24 cellular contexts compared by ENCODE assay signal in the genomic region with DNA sequence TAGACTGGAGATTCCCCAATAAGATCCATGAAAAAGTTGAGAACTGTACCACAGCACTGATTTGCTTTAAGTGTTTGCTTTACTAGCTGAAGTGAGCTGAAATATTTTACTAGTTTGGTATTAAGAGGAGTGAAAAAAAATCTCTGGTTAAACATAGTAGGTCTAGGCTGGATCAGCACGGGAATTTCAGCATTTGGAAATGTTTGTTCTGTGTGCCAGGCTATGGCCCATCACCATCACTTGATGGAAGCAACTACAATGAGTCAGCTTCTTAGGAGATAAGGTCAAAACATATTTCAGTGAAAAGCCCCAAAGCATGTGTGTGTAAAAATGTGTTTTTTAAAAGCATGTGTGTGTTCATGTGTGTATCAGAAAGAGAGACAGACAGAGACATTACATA.
"Had no signal": no experiment of that assay in that cellular context is flagged by ENCODE, and none has a peak within 500 bp of the region (broad histone marks: within the 10 kb centered on the region; RNA-seq: fewer than 3 reads in every experiment).

No MANE protein-coding gene starts in this region.

- H3K4me3 Mint-ChIP-seq: activated CD4-positive, alpha-beta memory T cell treated with anti-CD3 and anti-CD28 coated beads, Interleukin-2, amount 10 ng/mL, durations not matched to agents 7 days and 5 days; activated CD8-positive, alpha-beta memory T cell treated with anti-CD3 and anti-CD28 coated beads, Interleukin-2, amount 10 ng/mL, durations not matched to agents 7 days and 5 days; activated naive CD8-positive, alpha-beta T cell treated with anti-CD3 and anti-CD28 coated beads, Interleukin-2, amount 10 ng/mL, durations not matched to agents 7 days and 5 days; activated T-helper 17 cell treated with anti-CD3 and anti-CD28 coated beads, Interleukin-2, amount 50 U/mL, for 72 hours; natural killer cell; stimulated activated naive B cell treated with anti-CD40 and anti-IgM and Interleukin-4, amounts not matched to agents 10 μg/mL and 1 μg/mL and 100 μg/mL, for 72 hours; T-cell had no signal

- H3K36me3 ChIP-seq: neutrophil had no signal

- H3K27me3 Mint-ChIP-seq: activated CD4-positive, alpha-beta memory T cell treated with anti-CD3 and anti-CD28 coated beads, Interleukin-2, amount 10 ng/mL, durations not matched to agents 7 days and 5 days; activated CD8-positive, alpha-beta memory T cell treated with anti-CD3 and anti-CD28 coated beads, Interleukin-2, amount 10 ng/mL, durations not matched to agents 7 days and 5 days; activated naive CD8-positive, alpha-beta T cell treated with anti-CD3 and anti-CD28 coated beads, Interleukin-2, amount 10 ng/mL, durations not matched to agents 7 days and 5 days; activated T-helper 17 cell treated with anti-CD3 and anti-CD28 coated beads, Interleukin-2, amount 50 U/mL, for 72 hours; stimulated activated naive B cell treated with anti-CD40 and anti-IgM and Interleukin-4, amounts not matched to agents 10 μg/mL and 1 μg/mL and 100 μg/mL, for 72 hours; T-cell had no signal

- H3K4me1 Mint-ChIP-seq: activated CD4-positive, alpha-beta memory T cell treated with anti-CD3 and anti-CD28 coated beads, Interleukin-2, amount 10 ng/mL, durations not matched to agents 7 days and 5 days; activated CD8-positive, alpha-beta memory T cell treated with anti-CD3 and anti-CD28 coated beads, Interleukin-2, amount 10 ng/mL, durations not matched to agents 7 days and 5 days; activated naive CD8-positive, alpha-beta T cell treated with anti-CD3 and anti-CD28 coated beads, Interleukin-2, amount 10 ng/mL, durations not matched to agents 7 days and 5 days; activated T-helper 17 cell treated with anti-CD3 and anti-CD28 coated beads, Interleukin-2, amount 50 U/mL, for 72 hours; stimulated activated naive B cell treated with anti-CD40 and anti-IgM and Interleukin-4, amounts not matched to agents 10 μg/mL and 1 μg/mL and 100 μg/mL, for 72 hours; T-cell had no signal

- DNase-seq: activated CD4-positive, alpha-beta memory T cell treated with anti-CD3 and anti-CD28 coated beads, Interleukin-2, amount 10 ng/mL, durations not matched to agents 7 days and 5 days; activated CD4-positive, alpha-beta T cell treated with anti-CD3 and anti-CD28 coated beads for 48 hours; activated CD4-positive, CD25-positive, alpha-beta regulatory T cell; activated CD8-positive, alpha-beta memory T cell treated with anti-CD3 and anti-CD28 coated beads, Interleukin-2, amount 10 ng/mL, durations not matched to agents 7 days and 5 days; activated naive CD4-positive, alpha-beta T cell; activated naive CD8-positive, alpha-beta T cell treated with anti-CD3 and anti-CD28 coated beads, Interleukin-2, amount 10 ng/mL, durations not matched to agents 7 days and 5 days; aorta; cerebellar nuclear complex; effector CD4-positive, alpha-beta T cell; hippocampal formation; islet precursor cell; left ventricle myocardium inferior; mesendoderm; natural killer cell; spleen; stimulated activated CD4-positive, alpha-beta T cell treated with anti-CD3 and anti-CD28 coated beads, Interleukin-4, amount 100 ng/mL, for 4 hours; stimulated activated naive B cell treated with anti-CD40 and anti-IgM and Interleukin-4, amounts not matched to agents 10 μg/mL and 1 μg/mL and 100 μg/mL, for 72 hours; T-cell; T1000; tibial artery had no signal

- H3K27ac Mint-ChIP-seq: activated CD4-positive, alpha-beta memory T cell treated with anti-CD3 and anti-CD28 coated beads, Interleukin-2, amount 10 ng/mL, durations not matched to agents 7 days and 5 days; activated CD8-positive, alpha-beta memory T cell treated with anti-CD3 and anti-CD28 coated beads, Interleukin-2, amount 10 ng/mL, durations not matched to agents 7 days and 5 days; activated naive CD8-positive, alpha-beta T cell treated with anti-CD3 and anti-CD28 coated beads, Interleukin-2, amount 10 ng/mL, durations not matched to agents 7 days and 5 days; activated T-helper 17 cell treated with anti-CD3 and anti-CD28 coated beads, Interleukin-2, amount 50 U/mL, for 72 hours; natural killer cell; stimulated activated naive B cell treated with anti-CD40 and anti-IgM and Interleukin-4, amounts not matched to agents 10 μg/mL and 1 μg/mL and 100 μg/mL, for 72 hours; T-cell had no signal

- H3K9me3 ChIP-seq: neutrophil, vagina had no signal

- H3K4me1 ChIP-seq: left ventricle myocardium inferior, spleen, vagina had no signal

- H3K4me3 ChIP-seq: esophagus muscularis mucosa, left ventricle myocardium inferior, spleen, tibial artery, vagina had no signal

- H3K27me3 ChIP-seq: esophagus muscularis mucosa, neutrophil, spleen, tibial artery, vagina had no signal

- H3K27ac ChIP-seq: esophagus muscularis mucosa, left ventricle myocardium inferior, neutrophil, spleen, tibial artery, vagina had no signal

- H3K9me3 Mint-ChIP-seq: activated T-helper 17 cell treated with anti-CD3 and anti-CD28 coated beads, Interleukin-2, amount 50 U/mL, for 72 hours had no signal

- ATAC-seq: activated CD8-positive, alpha-beta memory T cell treated with anti-CD3 and anti-CD28 coated beads, Interleukin-2, amount 10 ng/mL, durations not matched to agents 7 days and 5 days; activated T-helper 17 cell treated with anti-CD3 and anti-CD28 coated beads, Interleukin-2, amount 50 U/mL, for 72 hours; natural killer cell; stimulated activated naive B cell treated with anti-CD40 and anti-IgM and Interleukin-4, amounts not matched to agents 10 μg/mL and 1 μg/mL and 100 μg/mL, for 72 hours; T-cell had no signal
